Comparison of ENCODE assay signal across 2 cellular contexts in genomic region chr11:69496202-69496557, GRCh38.
TF ChIP-seq lines count a peak whose summit lies in the region.

No MANE protein-coding gene starts in this region.

TF ChIP-seq in endothelial cell of umbilical vein, 7 proteins besides CTCF, POLR2A, EP300 and RAD21:
- TF ChIP-seq JUN (IDR thresholded peaks at IDR 0.05; ENCODE audit: borderline replicate concordance, insufficient read depth, insufficient read length, low read depth) = no peak
- no peak for TF ChIP-seq POLR2AphosphoS5 (IDR thresholded peaks at IDR 0.05; ENCODE audit: insufficient read depth, low read depth, low read length)
- no peak for TF ChIP-seq MYC (IDR thresholded peaks at IDR 0.05; ENCODE audit: low read depth, low read length)
- TF ChIP-seq MAX (IDR thresholded peaks at IDR 0.05; ENCODE audit: insufficient read depth, insufficient read length) = no peak
- no peak for TF ChIP-seq GATA2 (IDR thresholded peaks at IDR 0.05; ENCODE audit: insufficient read depth, insufficient read length, low read depth, low read length)
- TF ChIP-seq FOS (IDR thresholded peaks at IDR 0.05; ENCODE audit: borderline replicate concordance, insufficient read depth, low read length) = no peak
- no peak for TF ChIP-seq EZH2 (IDR thresholded peaks at IDR 0.05; ENCODE audit: borderline replicate concordance, low read depth, low read length, severe bottlenecking)

TF ChIP-seq in GM12891, 5 proteins besides CTCF, POLR2A, EP300 and RAD21:
- TF ChIP-seq PAX5 (IDR thresholded peaks at IDR 0.05; ENCODE audit: insufficient read depth, low read length, severe bottlenecking) (no peak), POLR2AphosphoS5 (IDR thresholded peaks at IDR 0.05; ENCODE audit: low read depth, low read length) (no peak), POU2F2 (IDR thresholded peaks at IDR 0.05; ENCODE audit: low read depth, low read length) (no peak), SPI1 (IDR thresholded peaks at IDR 0.05; ENCODE audit: low read depth, low read length) (no peak), TAF1 (IDR thresholded peaks at IDR 0.05; ENCODE audit: low read depth, low read length) (no peak)
